In genomic region chr20:39019805-39020325, GRCh38 we compare ENCODE assay signal across 11 cellular contexts. TPM values are rescaled to one million over a fixed set of nuclear protein-coding genes. Genes with fewer than 3 reads are reported as not detected.
DNase-seq lines count a peak whose midpoint lies in the region; ATAC-seq and TF ChIP-seq lines count a peak whose summit lies in the region.
"Had no signal": no experiment of that assay in that cellular context is flagged by ENCODE, and none has a peak within 500 bp of the region (broad histone marks: within the 10 kb centered on the region; RNA-seq: fewer than 3 reads in every experiment).

No MANE protein-coding gene starts in this region.

- peaks cover 89% of the 10 kb centered on the region for H3K36me3 Mint-ChIP-seq in stimulated activated naive CD8-positive, alpha-beta T cell treated with anti-CD3 and anti-CD28 coated beads, Interleukin-15, Interleukin-2, amounts not matched to agents 100 ng/mL and 50 ng/mL, for 24 hours (ENCODE audit: low read depth)
- H3K36me3 Mint-ChIP-seq in Caco-2 (ENCODE audit: insufficient read depth, unreplicated experiment): peaks cover 69% of the 10 kb centered on the region

- H3K36me3 ChIP-seq in Caco-2 (ENCODE audit: control insufficient read depth, insufficient read depth, low read length) (peaks cover 11% of the 10 kb centered on the region), spleen (peaks cover 0 to 100% (median 65%) of the 10 kb centered on the region in 6 donors)

- TF ChIP-seq CTCF in Caco-2 (IDR thresholded peaks at IDR 0.05; ENCODE audit: insufficient read depth in 1 of 2, low read depth in 1 of 2, low read length in 1 of 2, severe bottlenecking in 1 of 2, unreplicated experiment in 1 of 2) (no peak), spleen (IDR thresholded peaks at IDR 0.05 in 8 of 11, conservative IDR thresholded peaks at IDR 0.05 in 3 of 11) (no peak)

- peak; percentile 61 for DNase-seq in stimulated activated CD4-positive, alpha-beta T cell treated with anti-CD3 and anti-CD28 coated beads, Interleukin-15, amount 100 ng/mL, for 24 hours
- no peak for DNase-seq in stimulated activated CD4-positive, alpha-beta T cell treated with anti-CD3 and anti-CD28 coated beads, Interleukin-12 subunit alpha, Interleukin-12 subunit beta, amount 100 ng/mL, for 4 hours
- DNase-seq in RPMI8226 (peak; percentile 18), DMS 273 treated with DMSO at 0.1 percent for 48 hours (lab: John Stamatoyannopoulos, UW) (no peak), Caco-2 (no peak), spleen (no peak)
- DNase-seq: activated CD8-positive, alpha-beta memory T cell treated with anti-CD3 and anti-CD28 coated beads, Interleukin-2, amount 50 U/mL, for 48 hours; CD4-positive, alpha-beta T cell; naive thymus-derived CD8-positive, alpha-beta T cell had no signal

- H3K9me3 Mint-ChIP-seq in stimulated activated naive CD8-positive, alpha-beta T cell treated with anti-CD3 and anti-CD28 coated beads, Interleukin-15, Interleukin-2, amounts not matched to agents 100 ng/mL and 50 ng/mL, for 24 hours: peaks cover 3% of the 10 kb centered on the region
- no peaks in the 10 kb centered on the region for H3K9me3 Mint-ChIP-seq in Caco-2 (ENCODE audit: unreplicated experiment)
- H3K9me3 Mint-ChIP-seq: CD4-positive, alpha-beta T cell; naive thymus-derived CD8-positive, alpha-beta T cell had no signal

- H3K27me3 ChIP-seq in Caco-2 (replicated peaks; ENCODE audit: control insufficient read depth, insufficient read depth, low read length): no peaks in the 10 kb centered on the region
- no peaks in the 10 kb centered on the region for H3K27me3 ChIP-seq in spleen (replicated peaks in 1 of 7)

- no peak overlapping the region for H3K27ac ChIP-seq in spleen

- H3K4me1 ChIP-seq in Caco-2: no peaks in the 10 kb centered on the region
- H3K4me1 ChIP-seq in spleen: no peaks in the 10 kb centered on the region

- H3K4me3 Mint-ChIP-seq in stimulated activated naive CD8-positive, alpha-beta T cell treated with anti-CD3 and anti-CD28 coated beads, Interleukin-15, Interleukin-2, amounts not matched to agents 100 ng/mL and 50 ng/mL, for 24 hours: peak overlapping the region; percentile 44
- no peak overlapping the region for H3K4me3 Mint-ChIP-seq in Caco-2 (ENCODE audit: unreplicated experiment)
- H3K4me3 Mint-ChIP-seq: CD4-positive, alpha-beta T cell; naive thymus-derived CD8-positive, alpha-beta T cell had no signal

- no peaks in the 10 kb centered on the region for H3K27me3 Mint-ChIP-seq in stimulated activated naive CD8-positive, alpha-beta T cell treated with anti-CD3 and anti-CD28 coated beads, Interleukin-15, Interleukin-2, amounts not matched to agents 100 ng/mL and 50 ng/mL, for 24 hours
- no peaks in the 10 kb centered on the region for H3K27me3 Mint-ChIP-seq in Caco-2 (ENCODE audit: insufficient read depth, unreplicated experiment)
- H3K27me3 Mint-ChIP-seq: CD4-positive, alpha-beta T cell; naive thymus-derived CD8-positive, alpha-beta T cell had no signal

- peak; percentile 74 for ATAC-seq in HG02840 (IDR thresholded peaks at IDR 0.05; ENCODE audit: low FRiP score, unreplicated experiment)
- ATAC-seq: naive thymus-derived CD8-positive, alpha-beta T cell had no signal

- POLR2A ChIA-PET in Caco-2 (lab: Charles Lee): no interaction called here

- BruUV-seq in Caco-2 (replicated peaks; lab: Mats Ljungman, UMichigan): no TSS peak

- peak overlapping the region; percentile 71 for H3K27ac Mint-ChIP-seq in stimulated activated naive CD8-positive, alpha-beta T cell treated with anti-CD3 and anti-CD28 coated beads, Interleukin-15, Interleukin-2, amounts not matched to agents 100 ng/mL and 50 ng/mL, for 24 hours
- no peak overlapping the region for H3K27ac Mint-ChIP-seq in Caco-2 (ENCODE audit: unreplicated experiment)
- H3K27ac Mint-ChIP-seq: CD4-positive, alpha-beta T cell had no signal

- TF ChIP-seq POLR2A in spleen (IDR thresholded peaks at IDR 0.05): no peak

- peaks cover 71% of the 10 kb centered on the region for H3K4me1 Mint-ChIP-seq in stimulated activated naive CD8-positive, alpha-beta T cell treated with anti-CD3 and anti-CD28 coated beads, Interleukin-15, Interleukin-2, amounts not matched to agents 100 ng/mL and 50 ng/mL, for 24 hours (ENCODE audit: low read depth)
- H3K4me1 Mint-ChIP-seq in Caco-2 (ENCODE audit: low read depth, unreplicated experiment): no peaks in the 10 kb centered on the region

- intact Hi-C loops in Caco-2 (cut with micrococcal nuclease; ENCODE audit: unreplicated experiment) (no loop called here), spleen (cut with DNase I; ENCODE audit: low total_unique reads) (no loop called here)

- CTCF ChIA-PET in Caco-2 (lab: Charles Lee): no interaction called here

- no peak overlapping the region for H3K4me3 ChIP-seq in Caco-2 (ENCODE audit: low read depth, low read length)
- H3K4me3 ChIP-seq in spleen: no peak overlapping the region

- H3K9me3 ChIP-seq in Caco-2: no peaks in the 10 kb centered on the region
- no peaks in the 10 kb centered on the region for H3K9me3 ChIP-seq in spleen

RNA-seq across cellular contexts. Expression of gene DHX35, which starts 57.7 kb away (rescaled TPM):
- total RNA-seq in Caco-2 (2022) (25.0 and 29.5 TPM in 2 replicates), spleen (10 to 100 TPM in 6 of 7 donors, 1 to 10 TPM in 1; 9.0 to 16.4 (median 12.3) TPM)
- 1 to 10 TPM; 4.7 to 8.1 (median 5.3) TPM for polyA plus RNA-seq in spleen

Comparison
In these comparisons a context has a peak if more than half of its experiments do, and no peak if none do; other contexts are left out.
1. DNase-seq: peak in stimulated activated CD4-positive, alpha-beta T cell treated with anti-CD3 and anti-CD28 coated beads, Interleukin-15, amount 100 ng/mL, for 24 hours (single experiment) and RPMI8226 (single experiment); none in stimulated activated CD4-positive, alpha-beta T cell treated with anti-CD3 and anti-CD28 coated beads, Interleukin-12 subunit alpha, Interleukin-12 subunit beta, amount 100 ng/mL, for 4 hours (single experiment), DMS 273 treated with DMSO at 0.1 percent for 48 hours (single experiment), Caco-2 (0 of 2) and spleen (single experiment).